In the genomic region with DNA sequence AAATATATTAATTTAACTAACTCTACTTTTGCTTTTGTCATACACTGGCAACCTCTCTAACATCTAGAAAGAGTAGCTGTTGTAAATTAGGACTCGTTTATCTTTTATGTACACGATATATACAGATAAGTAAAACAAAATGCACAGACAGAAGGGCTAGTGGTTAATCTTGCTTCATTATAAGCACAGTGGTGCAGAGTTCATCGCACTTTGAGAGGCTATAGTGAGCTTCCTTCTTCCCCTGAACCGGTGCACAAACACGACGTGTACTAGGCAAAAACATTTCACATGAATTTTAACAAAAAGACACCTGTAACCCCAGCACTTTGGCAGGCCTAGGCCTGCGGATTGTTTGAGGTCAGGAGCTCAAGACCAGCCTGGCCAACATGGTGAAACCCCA, we compare ENCODE assay signal across 2 cellular contexts.
TF ChIP-seq lines count a peak whose summit lies in the region.

No MANE protein-coding gene starts in this region.

TF ChIP-seq in HepG2, 621 proteins besides CTCF, POLR2A, EP300 and RAD21:
- no peak for TF ChIP-seq CENPX (CRISPR knock-in tag; IDR thresholded peaks at IDR 0.05)
- TF ChIP-seq ZBTB1 (CRISPR knock-in tag; IDR thresholded peaks at IDR 0.05; ENCODE audit: borderline replicate concordance) = no peak
- TF ChIP-seq KMT2B (CRISPR knock-in tag; IDR thresholded peaks at IDR 0.05) = no peak
- no peak for TF ChIP-seq HIVEP1 (CRISPR knock-in tag; IDR thresholded peaks at IDR 0.05)
- TF ChIP-seq KLF6 (CRISPR knock-in tag; IDR thresholded peaks at IDR 0.05) = no peak

TF ChIP-seq in K562, 482 proteins besides CTCF, POLR2A, EP300 and RAD21:
- TF ChIP-seq MGA (IDR thresholded peaks at IDR 0.05) (no peak), TCF7 (IDR thresholded peaks at IDR 0.05; ENCODE audit: borderline replicate concordance) (no peak)
